8 cellular contexts compared by ENCODE assay signal in genomic region chr11:83249972-83250593, GRCh38. TPM values are rescaled to one million over a fixed set of nuclear protein-coding genes. Genes with fewer than 3 reads are reported as not detected.
A peak's percentile ranks its signal among the peaks of the same experiment; 100 is the strongest.
DNase-seq lines count a peak whose midpoint lies in the region; ATAC-seq and TF ChIP-seq lines count a peak whose summit lies in the region.

No MANE protein-coding gene starts in this region.

- H3K4me3 Mint-ChIP-seq in activated T-cell treated with anti-CD3 and anti-CD28 coated beads, Interleukin-2, amount 50 U/mL, for 72 hours: no peak overlapping the region
- H3K4me3 Mint-ChIP-seq in activated T-cell treated with anti-CD3 and anti-CD28 coated beads, Interleukin-2, amount 50 U/mL, for 24 hours: no peak overlapping the region
- H3K4me3 Mint-ChIP-seq in T-helper 17 cell (no peak overlapping the region), progenitor cell of endocrine pancreas (ENCODE audit: low read depth) (no peak overlapping the region)

- H2BK20ac ChIP-seq in IMR-90 (ENCODE audit: low read depth, low read length): no peak overlapping the region

- H3K27ac Mint-ChIP-seq in activated T-cell treated with anti-CD3 and anti-CD28 coated beads, Interleukin-2, amount 50 U/mL, for 72 hours: no peak overlapping the region
- no peak overlapping the region for H3K27ac Mint-ChIP-seq in activated T-cell treated with anti-CD3 and anti-CD28 coated beads, Interleukin-2, amount 50 U/mL, for 24 hours
- no peak overlapping the region for H3K27ac Mint-ChIP-seq in T-helper 17 cell
- H3K27ac Mint-ChIP-seq in progenitor cell of endocrine pancreas: no peak overlapping the region

- H3K14ac ChIP-seq in IMR-90 (replicated peaks; ENCODE audit: low read depth, low read length): no peak overlapping the region

- H3K27ac ChIP-seq in IMR-90 (ENCODE audit: insufficient read depth, low read length) (no peak overlapping the region), foreskin keratinocyte (no peak overlapping the region)

- H3K4me1 ChIP-seq in IMR-90 (ENCODE audit: control insufficient read depth, insufficient read depth, low read length) (0 out of 2 replicates have a peak, but pooled peaks cover 2% of the 10 kb centered on the region), foreskin keratinocyte (no peaks in the 10 kb centered on the region)

- no peaks in the 10 kb centered on the region for H3K79me1 ChIP-seq in IMR-90 (ENCODE audit: low read depth in 1 of 2, low read length in 2 of 2)

- no peaks in the 10 kb centered on the region for H3K9me3 ChIP-seq in IMR-90 (ENCODE audit: control insufficient read depth, insufficient read depth, low read length)
- H3K9me3 ChIP-seq in T-helper 17 cell (ENCODE audit: control insufficient read depth, low read length, poor library complexity, severe bottlenecking): no peaks in the 10 kb centered on the region

- H3K18ac ChIP-seq in IMR-90 (ENCODE audit: low read depth, low read length): no peak overlapping the region

- H4K8ac ChIP-seq in IMR-90 (ENCODE audit: low read depth in 2 of 2, low read length in 2 of 2): no peak overlapping the region

- BruUV-seq in IMR-90 (replicated peaks; lab: Mats Ljungman, UMichigan): no TSS peak

- H2AK5ac ChIP-seq in IMR-90 (ENCODE audit: low read depth, low read length): no peak overlapping the region

- H3K9ac ChIP-seq in IMR-90 (ENCODE audit: low read depth, low read length): no peak overlapping the region

- H3K36me3 ChIP-seq in IMR-90 (ENCODE audit: control insufficient read depth, insufficient read depth, low read length): no peaks in the 10 kb centered on the region

- H3K27me3 ChIP-seq in IMR-90 (ENCODE audit: control insufficient read depth, insufficient read depth, low read length) (no peaks in the 10 kb centered on the region), foreskin keratinocyte (no peaks in the 10 kb centered on the region)

- H4K5ac ChIP-seq in IMR-90 (ENCODE audit: low read depth, low read length): no peak overlapping the region

- H2BK15ac ChIP-seq in IMR-90 (ENCODE audit: low read depth, low read length): no peak overlapping the region

- TF ChIP-seq POLR2A in IMR-90 (IDR thresholded peaks at IDR 0.05; ENCODE audit: low read depth, low read length): no peak

- no peak overlapping the region for H3K4me2 ChIP-seq in IMR-90 (ENCODE audit: low read depth, low read length)

- no peak overlapping the region for H2AFZ ChIP-seq in IMR-90 (replicated peaks; ENCODE audit: low read length, poor library complexity)

- ATAC-seq in activated T-cell treated with anti-CD3 and anti-CD28 coated beads, Interleukin-2, amount 50 U/mL, for 72 hours (replicated peaks in 1 of 2): peak; percentile 63
- ATAC-seq in GM21447 (IDR thresholded peaks at IDR 0.05; ENCODE audit: unreplicated experiment): peak; percentile 69
- ATAC-seq in IMR-90 (ENCODE audit: low read depth): peak; percentile 92
- ATAC-seq in T-helper 17 cell: peak; percentile 78
- peak; percentile 87 for ATAC-seq in foreskin keratinocyte

- H3K4me1 Mint-ChIP-seq in activated T-cell treated with anti-CD3 and anti-CD28 coated beads, Interleukin-2, amount 50 U/mL, for 72 hours (ENCODE audit: low read depth): no peaks in the 10 kb centered on the region
- H3K4me1 Mint-ChIP-seq in activated T-cell treated with anti-CD3 and anti-CD28 coated beads, Interleukin-2, amount 50 U/mL, for 24 hours (ENCODE audit: low read depth): no peaks in the 10 kb centered on the region
- H3K4me1 Mint-ChIP-seq in T-helper 17 cell: peaks cover 12% of the 10 kb centered on the region
- H3K4me1 Mint-ChIP-seq in progenitor cell of endocrine pancreas (ENCODE audit: low read depth): peaks cover 4% of the 10 kb centered on the region

- no peak overlapping the region for H2BK5ac ChIP-seq in IMR-90 (ENCODE audit: low read depth, low read length, poor library complexity, severe bottlenecking)

- H4K91ac ChIP-seq in IMR-90 (ENCODE audit: insufficient read depth, low read depth, low read length): no peak overlapping the region

- no peak overlapping the region for H2AK9ac ChIP-seq in IMR-90 (replicated peaks; ENCODE audit: low read depth, low read length, poor library complexity)

- dilution Hi-C loops in IMR-90 (cut with HindIII; ENCODE audit: low sequenced_read_pairs, unreplicated experiment): no loop called here

- H3K23ac ChIP-seq in IMR-90 (ENCODE audit: low read depth, low read length): no peak overlapping the region

- WGBS in IMR-90 (ENCODE audit: extremely low coverage in 2 of 2, insufficient read length in 1 of 2), 2 experiments: no CpG with 5 or more reads among the region's 4 CpGs

- no peak overlapping the region for H3K4me3 ChIP-seq in IMR-90 (ENCODE audit: insufficient read depth, low read depth, low read length)

- TF ChIP-seq CTCF in IMR-90 (conservative IDR thresholded peaks at IDR 0.05; ENCODE audit: low read depth, low read length) (peak; percentile 64), foreskin keratinocyte (conservative IDR thresholded peaks at IDR 0.05) (peak; percentile 75), progenitor cell of endocrine pancreas (IDR thresholded peaks at IDR 0.05; ENCODE audit: unreplicated experiment) (peak; percentile 69)

- no peaks in the 10 kb centered on the region for H3K9me1 ChIP-seq in IMR-90 (ENCODE audit: insufficient read depth, low read length)

- H3K56ac ChIP-seq in IMR-90 (ENCODE audit: extremely low read depth, insufficient read depth, low read length): no peak overlapping the region

- H3K36me3 Mint-ChIP-seq in activated T-cell treated with anti-CD3 and anti-CD28 coated beads, Interleukin-2, amount 50 U/mL, for 72 hours (ENCODE audit: insufficient read depth in 2 of 2): no peaks in the 10 kb centered on the region
- H3K36me3 Mint-ChIP-seq in activated T-cell treated with anti-CD3 and anti-CD28 coated beads, Interleukin-2, amount 50 U/mL, for 24 hours (ENCODE audit: low read depth): peaks cover 5% of the 10 kb centered on the region
- peaks cover 3% of the 10 kb centered on the region for H3K36me3 Mint-ChIP-seq in T-helper 17 cell (ENCODE audit: low read depth)
- H3K36me3 Mint-ChIP-seq in progenitor cell of endocrine pancreas (ENCODE audit: insufficient read depth): peaks cover 4% of the 10 kb centered on the region

- peak; percentile 60 for TF ChIP-seq RAD21 in IMR-90 (IDR thresholded peaks at IDR 0.05; ENCODE audit: low read length)

- no peaks in the 10 kb centered on the region for H3K27me3 Mint-ChIP-seq in activated T-cell treated with anti-CD3 and anti-CD28 coated beads, Interleukin-2, amount 50 U/mL, for 72 hours (ENCODE audit: low read depth)
- no peaks in the 10 kb centered on the region for H3K27me3 Mint-ChIP-seq in activated T-cell treated with anti-CD3 and anti-CD28 coated beads, Interleukin-2, amount 50 U/mL, for 24 hours
- H3K27me3 Mint-ChIP-seq in T-helper 17 cell (no peaks in the 10 kb centered on the region), progenitor cell of endocrine pancreas (no peaks in the 10 kb centered on the region)

- DNase-seq in activated T-cell treated with anti-CD3 and anti-CD28 coated beads, Interleukin-2, amount 50 U/mL, for 72 hours: peak; percentile 3 to 6
- DNase-seq in activated T-cell treated with anti-CD3 and anti-CD28 coated beads, Interleukin-2, amount 50 U/mL, for 24 hours: no peak
- DNase-seq in IMR-90: peak; percentile 69
- no peak for DNase-seq in T-helper 17 cell
- DNase-seq in foreskin keratinocyte: peak in 1 of 2 donors; percentile 18
- DNase-seq in progenitor cell of endocrine pancreas (ENCODE audit: low spot score, unreplicated experiment): no peak
- no peak for DNase-seq in retina

- in situ Hi-C loops in IMR-90 (cut with MboI; ENCODE audit: low sequenced_read_pairs): loop anchor here (5.0 kb wide), 1 partner anchor 343 kb away; no protein-coding TSS in a partner anchor

- H3K4ac ChIP-seq in IMR-90 (ENCODE audit: low read depth, low read length): no peak overlapping the region

- H3K9me3 Mint-ChIP-seq in activated T-cell treated with anti-CD3 and anti-CD28 coated beads, Interleukin-2, amount 50 U/mL, for 72 hours: no peaks in the 10 kb centered on the region
- H3K9me3 Mint-ChIP-seq in activated T-cell treated with anti-CD3 and anti-CD28 coated beads, Interleukin-2, amount 50 U/mL, for 24 hours: no peaks in the 10 kb centered on the region
- no peaks in the 10 kb centered on the region for H3K9me3 Mint-ChIP-seq in progenitor cell of endocrine pancreas (ENCODE audit: low read depth)

- H2BK120ac ChIP-seq in IMR-90 (ENCODE audit: low read depth, low read length): no peak overlapping the region

- no peaks in the 10 kb centered on the region for H4K20me1 ChIP-seq in IMR-90 (ENCODE audit: insufficient read depth, low read length)

- POLR2A ChIA-PET in IMR-90 (lab: Charles Lee; ENCODE audit: unreplicated experiment): interaction anchor here (0.6 kb wide), 1 partner anchor 155 kb away, joined by 5 read pairs; no protein-coding TSS in a partner anchor

- intact Hi-C loops in IMR-90 (cut with micrococcal nuclease): loop anchor here (1.0 to 5.0 kb wide), 3 partner anchors 43 to 532 kb away; no protein-coding TSS in a partner anchor

- CTCF ChIA-PET in IMR-90 (lab: Yijun Ruan, JAX): interaction anchor here (0.6 to 2.1 kb wide), 13 partner anchors 8 to 569 kb away, joined by 3 to 14 read pairs (median 4); partner anchors contain the start of genes PRCP and RAB30

TF ChIP-seq in IMR-90, 13 proteins besides CTCF, POLR2A, EP300 and RAD21:
- TF ChIP-seq RCOR1 (IDR thresholded peaks at IDR 0.05; ENCODE audit: insufficient replicate concordance, low read length): no peak
- TF ChIP-seq SMC3 (IDR thresholded peaks at IDR 0.05; ENCODE audit: low read depth, low read length): peak; percentile 76
TF ChIP-seq in IMR-90: peak in this region for 1.

RNA-seq across cellular contexts. Expression of gene CCDC90B, which starts 36.1 kb away (rescaled TPM):
- total RNA-seq in activated T-cell treated with anti-CD3 and anti-CD28 coated beads, Interleukin-2, amount 50 U/mL, for 72 hours: 10 to 100 TPM; 38.8 to 43.2 TPM
- 43.7 and 63.0 TPM in 2 replicates for total RNA-seq in IMR-90 (2012; rRNA removed)
- polyA plus RNA-seq in IMR-90 (2012; rRNA removed): 32.3 and 35.8 TPM in 2 replicates
- 13.2 and 14.2 TPM in 2 replicates for polyA plus RNA-seq in IMR-90 (2012; cell fraction: cytosol; rRNA removed)
- 6.5 and 13.2 TPM in 2 replicates for polyA plus RNA-seq in IMR-90 (2012; cell fraction: nucleus; rRNA removed; ENCODE audit: low replicate concordance)
- total RNA-seq in T-helper 17 cell: 10 to 100 TPM; 20.6 to 21.6 TPM
- 52.5 and 53.4 TPM in 2 replicates for total RNA-seq in foreskin keratinocyte
- 41.8 and 45.9 TPM in 2 replicates for polyA plus RNA-seq in foreskin keratinocyte
- total RNA-seq in progenitor cell of endocrine pancreas: 47.0 and 50.4 TPM in 2 replicates

RNA-seq across cellular contexts. Expression of gene ANKRD42, which starts 56.6 kb away (rescaled TPM):
- total RNA-seq in activated T-cell treated with anti-CD3 and anti-CD28 coated beads, Interleukin-2, amount 50 U/mL, for 72 hours: 1 to 10 TPM; 4.9 to 6.6 TPM
- total RNA-seq in IMR-90 (2012; rRNA removed): 5.6 and 6.9 TPM in 2 replicates
- 4.2 and 5.2 TPM in 2 replicates for polyA plus RNA-seq in IMR-90 (2012; rRNA removed)
- 2.9 and 3.5 TPM in 2 replicates for polyA plus RNA-seq in IMR-90 (2012; cell fraction: cytosol; rRNA removed)
- polyA plus RNA-seq in IMR-90 (2012; cell fraction: nucleus; rRNA removed; ENCODE audit: low replicate concordance): 3.1 and 7.1 TPM in 2 replicates
- 10 to 100 TPM in 1 of 2 donors, 1 to 10 TPM in 1; 7.5 to 10.3 TPM for total RNA-seq in T-helper 17 cell
- 6.0 and 6.3 TPM in 2 replicates for total RNA-seq in foreskin keratinocyte
- polyA plus RNA-seq in foreskin keratinocyte: 3.2 and 3.4 TPM in 2 replicates
- total RNA-seq in progenitor cell of endocrine pancreas: 12.1 and 12.7 TPM in 2 replicates

Comparison
In these comparisons a context has a peak if more than half of its experiments do, and no peak if none do; other contexts are left out.
1. DNase-seq: peak in activated T-cell treated with anti-CD3 and anti-CD28 coated beads, Interleukin-2, amount 50 U/mL, for 72 hours (2 of 2) and IMR-90 (single experiment); none in activated T-cell treated with anti-CD3 and anti-CD28 coated beads, Interleukin-2, amount 50 U/mL, for 24 hours (single experiment), T-helper 17 cell (0 of 3), progenitor cell of endocrine pancreas (single experiment) and retina (single experiment).
2. Peak in every context shown above with its lines, with median percentiles within 50 percentile points of each other: ATAC-seq and CTCF ChIP-seq.